In the genomic region with DNA sequence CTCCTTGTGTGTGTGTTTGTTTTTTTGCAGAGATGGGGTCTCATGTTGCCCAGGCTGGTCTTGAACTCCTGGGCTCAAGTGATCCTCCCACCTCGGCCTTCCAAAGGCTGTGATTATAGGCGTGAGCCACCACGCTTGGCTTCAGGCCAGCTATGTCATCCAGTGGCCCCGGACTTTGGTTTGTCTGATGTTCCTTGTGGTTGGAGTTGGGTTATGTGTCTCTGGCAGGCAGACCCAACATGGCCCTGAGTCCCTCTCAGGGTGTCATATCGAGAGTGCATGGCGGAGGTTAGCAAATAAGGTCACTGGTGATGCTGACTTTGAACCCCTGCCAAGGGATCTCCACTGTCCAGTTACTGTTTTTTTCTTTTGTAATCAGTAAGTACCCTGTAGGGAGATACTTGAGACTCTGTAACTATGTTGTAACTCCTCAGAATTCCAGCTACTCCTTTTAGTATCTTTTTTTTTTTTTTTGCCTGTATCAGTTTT, we compare ENCODE assay signal across 13 cellular contexts. TPM values are rescaled to one million over a fixed set of nuclear protein-coding genes. Genes with fewer than 3 reads are reported as not detected.
DNase-seq lines count a peak whose midpoint lies in the region; ATAC-seq and TF ChIP-seq lines count a peak whose summit lies in the region.
"Had no signal": no experiment of that assay in that cellular context is flagged by ENCODE, and none has a peak within 500 bp of the region (broad histone marks: within the 10 kb centered on the region; RNA-seq: fewer than 3 reads in every experiment).

No MANE protein-coding gene starts in this region.

- no peak overlapping the region for H3K4me3 ChIP-seq in right cardiac atrium (ENCODE audit: low read length)
- no peak overlapping the region for H3K4me3 ChIP-seq in colonic mucosa
- no peak overlapping the region for H3K4me3 ChIP-seq in mesenchymal stem cell (ENCODE audit: insufficient read depth in 1 of 2, low read depth in 1 of 2, low read length in 2 of 2)
- H3K4me3 ChIP-seq: SJSA1, spleen had no signal

- no peak overlapping the region for H3K14ac ChIP-seq in mesenchymal stem cell (ENCODE audit: low read length in 2 of 2)

- ATAC-seq in right cardiac atrium = peak; percentile 57 to 61
- ATAC-seq in left ventricle myocardium superior = no peak
- no peak for ATAC-seq in GM21529 (IDR thresholded peaks at IDR 0.05; ENCODE audit: unreplicated experiment)

- H2BK12ac ChIP-seq in mesenchymal stem cell (ENCODE audit: low read length in 2 of 2) = no peak overlapping the region

- no peak overlapping the region for H2BK15ac ChIP-seq in mesenchymal stem cell (ENCODE audit: low read depth, poor library complexity, severe bottlenecking)

- H2BK5ac ChIP-seq in mesenchymal stem cell (ENCODE audit: low read depth, low read length, poor library complexity, severe bottlenecking) = no peak overlapping the region

- intact Hi-C loops in right cardiac atrium (cut with DNase I) = no loop called here
- intact Hi-C loops in left ventricle myocardium superior (cut with micrococcal nuclease) = no loop called here
- intact Hi-C loops in colonic mucosa (cut with DNase I) = no loop called here

- H3K27me3 ChIP-seq in right cardiac atrium (ENCODE audit: control insufficient read depth, insufficient read depth) (no peaks in the 10 kb centered on the region), colonic mucosa (no peaks in the 10 kb centered on the region), mesenchymal stem cell (ENCODE audit: control insufficient read depth in 1 of 2, insufficient read depth in 1 of 2, low read length in 2 of 2) (no peaks in the 10 kb centered on the region)
- H3K27me3 ChIP-seq: SJSA1, spleen had no signal

- no peak overlapping the region for H3K18ac ChIP-seq in mesenchymal stem cell (ENCODE audit: low read depth in 1 of 2, low read length in 2 of 2)

- H3K9me3 ChIP-seq in right cardiac atrium (ENCODE audit: control insufficient read depth, low read length) (no peaks in the 10 kb centered on the region), colonic mucosa (no peaks in the 10 kb centered on the region), mesenchymal stem cell (ENCODE audit: control insufficient read depth, low read length) (no peaks in the 10 kb centered on the region)
- H3K9me3 ChIP-seq: SJSA1, spleen had no signal

- WGBS in right cardiac atrium = 37% methylated on average over 6 of the region's 6 CpGs
- 89% methylated on average over 6 of the region's 6 CpGs for WGBS in mesenchymal stem cell

- no peak overlapping the region for H2AFZ ChIP-seq in mesenchymal stem cell (ENCODE audit: low read depth, low read length)

- H4K91ac ChIP-seq in mesenchymal stem cell (ENCODE audit: low read length) = no peak overlapping the region

- peaks cover 31% of the 10 kb centered on the region for H3K79me1 ChIP-seq in mesenchymal stem cell (replicated peaks; ENCODE audit: low read length, poor library complexity, severe bottlenecking)

- H3K4me1 ChIP-seq in right cardiac atrium (ENCODE audit: control insufficient read depth, insufficient read depth, low read length) (no peaks in the 10 kb centered on the region), colonic mucosa (no peaks in the 10 kb centered on the region), mesenchymal stem cell (ENCODE audit: control insufficient read depth, insufficient read depth, low read depth, low read length) (no peaks in the 10 kb centered on the region)
- H3K4me1 ChIP-seq: SJSA1 had no signal

- no peak overlapping the region for H4K8ac ChIP-seq in mesenchymal stem cell (ENCODE audit: low read length)

- TF ChIP-seq CTCF in colonic mucosa (IDR thresholded peaks at IDR 0.05) = no peak

- no peak overlapping the region for H3K4me2 ChIP-seq in mesenchymal stem cell (ENCODE audit: low read length, poor library complexity, severe bottlenecking)

- H2AK5ac ChIP-seq in mesenchymal stem cell (ENCODE audit: low read length, severe bottlenecking) = no peak overlapping the region

- no peak overlapping the region for H3K27ac ChIP-seq in right cardiac atrium (ENCODE audit: low read length)
- no peak overlapping the region for H3K27ac ChIP-seq in colonic mucosa
- H3K27ac ChIP-seq in mesenchymal stem cell (ENCODE audit: low read length, poor library complexity, severe bottlenecking) = no peak overlapping the region
- H3K27ac ChIP-seq: HL-60, SJSA1, spleen had no signal

- H3K4ac ChIP-seq in mesenchymal stem cell (ENCODE audit: low read depth in 1 of 2, low read length in 2 of 2) = no peak overlapping the region

- H3K9ac ChIP-seq in colonic mucosa (ENCODE audit: low read depth in 2 of 2, low read length in 2 of 2) (no peak overlapping the region), mesenchymal stem cell (ENCODE audit: low read length) (peak overlapping the region; percentile 18)

- H3K23ac ChIP-seq in mesenchymal stem cell (ENCODE audit: low read length in 2 of 2) = no peak overlapping the region

- H2BK120ac ChIP-seq in mesenchymal stem cell (ENCODE audit: low read depth, low read length) = no peak overlapping the region

- H3K36me3 ChIP-seq in colonic mucosa = peaks cover 4% of the 10 kb centered on the region
- H3K36me3 ChIP-seq in mesenchymal stem cell (ENCODE audit: control insufficient read depth in 1 of 2, insufficient read depth in 2 of 2, low read depth in 1 of 2, low read length in 2 of 2) = peaks cover 75 to 81% of the 10 kb centered on the region in 2 experiments

- peak; percentile 49 to 64 (median 62) for DNase-seq in right cardiac atrium
- DNase-seq in left ventricle myocardium superior = no peak
- peak; percentile 40 for DNase-seq in colonic mucosa
- peak; percentile 10 for DNase-seq in mesenchymal stem cell
- no peak for DNase-seq in DMS53 (lab: John Stamatoyannopoulos, UW)
- no peak for DNase-seq in NCI-H2171 (lab: John Stamatoyannopoulos, UW)
- no peak for DNase-seq in SHP77 (lab: John Stamatoyannopoulos, UW)
- DNase-seq: NCI-H2081 treated with DMSO at 0.1 percent for 48 hours; NK-92 treated with Interleukin-12 subunit alpha and Interleukin-12 subunit beta, amount 100 ng/mL, for 24 hours; spleen had no signal

RNA-seq across cellular contexts. Expression of gene SMARCA4, which starts 37.3 kb away (rescaled TPM):
- total RNA-seq in right cardiac atrium = 10 to 100 TPM; 33.1 to 49.6 (median 45.6) TPM
- 39.7 TPM for polyA plus RNA-seq in right cardiac atrium
- total RNA-seq in left ventricle myocardium superior = 41.6 TPM
- total RNA-seq in colonic mucosa = 100 to 1,000 TPM in 1 of 2 donors, 10 to 100 TPM in 1; 73.8 to 141 TPM
- polyA plus RNA-seq in mesenchymal stem cell (2013, experiment 1 of 2) = 67.2 TPM
- polyA plus RNA-seq in mesenchymal stem cell (2013, experiment 2 of 2) = 66.6 TPM

Comparison
In these comparisons a context has a peak if more than half of its experiments do, and no peak if none do; other contexts are left out.
1. ATAC-seq: peak in right cardiac atrium (2 of 2); none in left ventricle myocardium superior (single experiment) and GM21529 (single experiment).
2. DNase-seq: peak in right cardiac atrium (3 of 3), colonic mucosa (single experiment) and mesenchymal stem cell (single experiment); none in left ventricle myocardium superior (single experiment), DMS53 (single experiment), NCI-H2171 (single experiment) and SHP77 (0 of 2).